Comparison of ENCODE assay signal across 8 cellular contexts in the genomic region with DNA sequence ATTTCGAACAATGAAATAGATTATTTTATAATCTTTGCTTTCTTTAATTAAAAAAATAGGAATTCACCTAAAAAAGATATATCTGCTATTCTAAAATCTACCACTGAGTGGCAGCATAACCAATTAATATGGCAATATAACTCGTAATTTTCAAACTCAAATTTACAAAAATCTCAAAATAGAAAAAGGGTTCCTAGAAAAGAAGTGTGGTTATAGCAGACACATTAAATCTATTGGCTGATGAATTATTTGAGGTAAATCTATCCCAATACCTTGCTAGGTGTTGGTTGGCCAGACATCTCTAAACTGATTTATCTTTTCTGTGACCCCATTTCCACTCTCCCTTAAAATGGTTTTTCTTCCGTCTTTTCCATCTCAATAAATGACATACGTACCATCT. TPM values are rescaled to one million over a fixed set of nuclear protein-coding genes. Genes with fewer than 3 reads are reported as not detected.
DNase-seq lines count a peak whose midpoint lies in the region; ATAC-seq and TF ChIP-seq lines count a peak whose summit lies in the region.

No MANE protein-coding gene starts in this region.

- H3K9me3 Mint-ChIP-seq in brain, result no peaks in the 10 kb centered on the region

- no peak for TF ChIP-seq POLR2A in lower leg skin (IDR thresholded peaks at IDR 0.05)

- intact Hi-C loops in lower leg skin (cut with DNase I; ENCODE audit: low total_unique reads), result loop anchor here (2.0 kb wide), 1 partner anchor 84 kb away; no protein-coding TSS in a partner anchor

- CTCF ChIA-PET in HEK293 (lab: Yijun Ruan, JAX), result interaction anchor here (0.5 to 5.7 kb wide), 33 partner anchors 8 to 474 kb away, joined by 3 to 109 read pairs (median 5); a partner anchor contains a TSS

- H3K27ac Mint-ChIP-seq in brain, result no peak overlapping the region

- H3K9me3 ChIP-seq in HEK293 (ENCODE audit: control insufficient read depth, insufficient read depth, low read depth, low read length), result no peaks in the 10 kb centered on the region

- peaks cover 25% of the 10 kb centered on the region for H3K27me3 Mint-ChIP-seq in brain

- DNase-seq in medulla oblongata (ENCODE audit: extremely low spot score) (peak; percentile 45), activated gamma-delta T cell (lab: John Stamatoyannopoulos, UW) (no peak), lower leg skin (ENCODE audit: low spot score in 2 of 2) (no peak)

- TF ChIP-seq CTCF in C4-2B (conservative IDR thresholded peaks at IDR 0.05), result peak; percentile 83
- TF ChIP-seq CTCF in HEK293 (tag by site-specific recombination; IDR thresholded peaks at IDR 0.05), result no peak; the same call in 1 of the 2 replicates
- peak; percentile 88 to 91 for TF ChIP-seq CTCF in brain (conservative IDR thresholded peaks at IDR 0.05)
- no peak for TF ChIP-seq CTCF in lower leg skin (IDR thresholded peaks at IDR 0.05)

- no peak for ATAC-seq in HG03175 (IDR thresholded peaks at IDR 0.05; ENCODE audit: unreplicated experiment)
- ATAC-seq in GM19455 (IDR thresholded peaks at IDR 0.05; ENCODE audit: unreplicated experiment), result no peak

- no peaks in the 10 kb centered on the region for H3K36me3 Mint-ChIP-seq in brain

- no peak overlapping the region for H3K4me3 Mint-ChIP-seq in brain

- POLR2A ChIA-PET in HEK293 (lab: Yijun Ruan, JAX), result interaction anchor here (1.2 kb wide), 1 partner anchor 45 kb away, joined by 3 read pairs; no protein-coding TSS in a partner anchor

- no peaks in the 10 kb centered on the region for H3K4me1 ChIP-seq in HEK293 (ENCODE audit: control insufficient read depth, insufficient read depth, low read length)

- H3K36me3 ChIP-seq in HEK293 (ENCODE audit: control insufficient read depth in 2 of 2, insufficient read depth in 1 of 2, low read length in 2 of 2), result no peaks in the 10 kb centered on the region

- H3K4me1 Mint-ChIP-seq in brain, result no peaks in the 10 kb centered on the region

- WGBS in lower leg skin, 2 donors, result 13 to 17% methylated on average over 4 of the region's 4 CpGs

- H3K27ac ChIP-seq in C4-2B (no peak overlapping the region), HEK293 (ENCODE audit: extremely low read depth, low read depth, low read length) (no peak overlapping the region)

- H3K4me3 ChIP-seq in HEK293 (ENCODE audit: low read depth, low read length), result no peak overlapping the region
- H3K4me3 ChIP-seq in lower leg skin (ENCODE audit: low read depth, poor library complexity, severe bottlenecking), result no peak overlapping the region

TF ChIP-seq in HEK293, 187 proteins besides CTCF, POLR2A, EP300 and RAD21:
- TF ChIP-seq ZNF654 (tag by site-specific recombination; IDR thresholded peaks at IDR 0.05; ENCODE audit: low read depth) (peak; percentile 57), ZNF664 (tag by site-specific recombination; IDR thresholded peaks at IDR 0.05) (0 out of 2 replicates have a peak, but pooled peaks have one; percentile 25), ZNF394 (tag by site-specific recombination; IDR thresholded peaks at IDR 0.05; ENCODE audit: borderline replicate concordance) (no peak)
- TF ChIP-seq, protein P1, sequence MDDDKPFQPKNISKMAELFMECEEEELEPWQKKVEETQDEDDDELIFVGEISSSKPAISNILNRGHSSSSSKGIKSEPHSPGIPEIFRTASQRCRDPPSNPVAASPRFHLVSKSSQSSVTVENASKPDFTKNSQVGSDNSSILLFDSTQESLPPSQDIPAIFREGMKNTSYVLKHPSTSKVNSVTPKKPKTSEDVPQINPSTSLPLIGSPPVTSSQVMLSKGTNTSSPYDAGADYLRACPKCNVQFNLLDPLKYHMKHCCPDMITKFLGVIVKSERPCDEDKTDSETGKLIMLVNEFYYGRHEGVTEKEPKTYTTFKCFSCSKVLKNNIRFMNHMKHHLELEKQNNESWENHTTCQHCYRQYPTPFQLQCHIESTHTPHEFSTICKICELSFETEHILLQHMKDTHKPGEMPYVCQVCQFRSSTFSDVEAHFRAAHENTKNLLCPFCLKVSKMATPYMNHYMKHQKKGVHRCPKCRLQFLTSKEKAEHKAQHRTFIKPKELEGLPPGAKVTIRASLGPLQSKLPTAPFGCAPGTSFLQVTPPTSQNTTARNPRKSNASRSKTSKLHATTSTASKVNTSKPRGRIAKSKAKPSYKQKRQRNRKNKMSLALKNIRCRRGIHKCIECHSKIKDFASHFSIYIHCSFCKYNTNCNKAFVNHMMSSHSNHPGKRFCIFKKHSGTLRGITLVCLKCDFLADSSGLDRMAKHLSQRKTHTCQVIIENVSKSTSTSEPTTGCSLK (tag by site-specific recombination; IDR thresholded peaks at IDR 0.05), result no peak
- TF ChIP-seq, protein P2, sequence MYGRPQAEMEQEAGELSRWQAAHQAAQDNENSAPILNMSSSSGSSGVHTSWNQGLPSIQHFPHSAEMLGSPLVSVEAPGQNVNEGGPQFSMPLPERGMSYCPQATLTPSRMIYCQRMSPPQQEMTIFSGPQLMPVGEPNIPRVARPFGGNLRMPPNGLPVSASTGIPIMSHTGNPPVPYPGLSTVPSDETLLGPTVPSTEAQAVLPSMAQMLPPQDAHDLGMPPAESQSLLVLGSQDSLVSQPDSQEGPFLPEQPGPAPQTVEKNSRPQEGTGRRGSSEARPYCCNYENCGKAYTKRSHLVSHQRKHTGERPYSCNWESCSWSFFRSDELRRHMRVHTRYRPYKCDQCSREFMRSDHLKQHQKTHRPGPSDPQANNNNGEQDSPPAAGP (tag by site-specific recombination; IDR thresholded peaks at IDR 0.05), result no peak
- TF ChIP-seq, protein P3, sequence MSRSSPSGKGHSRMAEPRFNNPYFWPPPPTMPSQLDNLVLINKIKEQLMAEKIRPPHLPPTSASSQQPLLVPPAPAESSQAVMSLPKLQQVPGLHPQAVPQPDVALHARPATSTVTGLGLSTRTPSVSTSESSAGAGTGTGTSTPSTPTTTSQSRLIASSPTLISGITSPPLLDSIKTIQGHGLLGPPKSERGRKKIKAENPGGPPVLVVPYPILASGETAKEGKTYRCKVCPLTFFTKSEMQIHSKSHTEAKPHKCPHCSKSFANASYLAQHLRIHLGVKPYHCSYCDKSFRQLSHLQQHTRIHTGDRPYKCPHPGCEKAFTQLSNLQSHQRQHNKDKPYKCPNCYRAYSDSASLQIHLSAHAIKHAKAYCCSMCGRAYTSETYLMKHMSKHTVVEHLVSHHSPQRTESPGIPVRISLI (tag by site-specific recombination; IDR thresholded peaks at IDR 0.05), result 0 out of 2 replicates have a peak, but pooled peaks have one; percentile 14
TF ChIP-seq in HEK293: peak in this region for 3.

RNA-seq across cellular contexts. Expression of a gene that starts 30.2 kb away (rescaled TPM):
- polyA plus RNA-seq in brain (ENCODE audit: insufficient read depth, low read depth, low replicate concordance), result 1.6 TPM
- total RNA-seq in lower leg skin, result 1 to 10 TPM; 5.3 to 8.8 (median 7.5) TPM

RNA-seq across cellular contexts. Expression of a gene that starts 40.6 kb away (rescaled TPM):
- polyA plus RNA-seq in brain (ENCODE audit: insufficient read depth, low read depth, low replicate concordance), result 3.5 TPM
- total RNA-seq in lower leg skin, result 10 to 100 TPM; 15.0 to 16.8 (median 16.2) TPM

RNA-seq across cellular contexts. Expression of a gene that starts 52.4 kb away (rescaled TPM):
- 3.7 TPM for polyA plus RNA-seq in brain (ENCODE audit: insufficient read depth, low read depth, low replicate concordance)
- total RNA-seq in lower leg skin, result 10 to 100 TPM in 1 of 4 donors, 1 to 10 TPM in 3; 7.5 to 10.4 (median 8.0) TPM

Comparison
In these comparisons a context has a peak if more than half of its experiments do, and no peak if none do; other contexts are left out.
1. CTCF ChIP-seq: peak in C4-2B (single experiment) and brain (2 of 2); none in HEK293 (single experiment) and lower leg skin (0 of 3).